9 cellular contexts compared by ENCODE assay signal in genomic region chr7:130667593-130668257, GRCh38. TPM values are rescaled to one million over a fixed set of nuclear protein-coding genes. Genes with fewer than 3 reads are reported as not detected.
DNase-seq lines count a peak whose midpoint lies in the region; ATAC-seq and TF ChIP-seq lines count a peak whose summit lies in the region.
"Had no signal": no experiment of that assay in that cellular context is flagged by ENCODE, and none has a peak within 500 bp of the region (broad histone marks: within the 10 kb centered on the region; RNA-seq: fewer than 3 reads in every experiment).

No MANE protein-coding gene starts in this region.

- TF ChIP-seq CTCF in GM12864 (IDR thresholded peaks at IDR 0.05; ENCODE audit: low read depth, low read length, missing control alignments) (no peak), vagina (IDR thresholded peaks at IDR 0.05) (no peak)

- H3K27me3 ChIP-seq in muscle layer of colon (ENCODE audit: control insufficient read depth in 1 of 2, insufficient read depth in 2 of 2, low read length in 2 of 2) (no peaks in the 10 kb centered on the region), vagina (no peaks in the 10 kb centered on the region)

- intact Hi-C loops in vagina (cut with DNase I) = no loop called here

- peak overlapping the region; percentile 63 for H3K9ac ChIP-seq in muscle layer of colon (ENCODE audit: low read length)

- H3K9me3 ChIP-seq in muscle layer of colon (ENCODE audit: low read length) (no peaks in the 10 kb centered on the region), vagina (no peaks in the 10 kb centered on the region)

- H3K36me3 ChIP-seq in muscle layer of colon (ENCODE audit: insufficient read depth, low read length) (no peaks in the 10 kb centered on the region), vagina (peaks cover 0 to 2% of the 10 kb centered on the region in 2 donors)

- H3K4me1 ChIP-seq in muscle layer of colon (ENCODE audit: insufficient read depth, low read length) (peaks cover 5% of the 10 kb centered on the region), vagina (peaks cover 12% of the 10 kb centered on the region)

- H3K27ac ChIP-seq in cingulate gyrus (ENCODE audit: low read depth, low read length) (peak overlapping the region; percentile 63), muscle layer of colon (ENCODE audit: low read depth, low read length) (peak overlapping the region; percentile 46), vagina (peak overlapping the region; percentile 83)

- no peak for ATAC-seq in GM21717 (IDR thresholded peaks at IDR 0.05; ENCODE audit: unreplicated experiment)

- no peak for TF ChIP-seq POLR2A in vagina (IDR thresholded peaks at IDR 0.05)

- peak overlapping the region; percentile 68 for H3K4me3 ChIP-seq in GM12864 (ENCODE audit: low read depth, low read length)
- peak overlapping the region; percentile 70 to 96 for H3K4me3 ChIP-seq in muscle layer of colon (ENCODE audit: low read depth in 1 of 2, low read length in 2 of 2)
- H3K4me3 ChIP-seq in vagina = peak overlapping the region; percentile 78 to 81

- DNase-seq in A172 (ENCODE audit: low spot score) = peak; percentile 1
- DNase-seq in GM12864 (ENCODE audit: low read depth) = no peak
- peak; percentile 47 to 64 for DNase-seq in NCI-H526 (lab: John Stamatoyannopoulos, UW)
- peak in 1 of 2 donors; percentile 86 for DNase-seq in vagina (ENCODE audit: extremely low spot score in 2 of 2)
- DNase-seq in NCI-H446 treated with DMSO at 0.1 percent for 48 hours (lab: John Stamatoyannopoulos, UW) = no peak

RNA-seq across cellular contexts. Expression of gene COPG2, which starts 0.8 kb away (rescaled TPM):
- 14.1 and 19.0 TPM in 2 replicates for total RNA-seq in A172 (2014; rRNA removed; shearing (Covaris generic))
- 15.7 TPM for total RNA-seq in vagina

RNA-seq across cellular contexts. Expression of gene TSGA13, which starts 18.6 kb away (rescaled TPM):
- total RNA-seq in A172 (2014; rRNA removed; shearing (Covaris generic)) = not detected in 2 replicates
- not detected for total RNA-seq in vagina
- total RNA-seq: lung microvascular endothelial cell had no signal

Comparison
In these comparisons a context has a peak if more than half of its experiments do, and no peak if none do; other contexts are left out.
1. DNase-seq: peak in A172 (single experiment) and NCI-H526 (2 of 2); none in GM12864 (single experiment) and NCI-H446 treated with DMSO at 0.1 percent for 48 hours (single experiment).
2. Peak in every context shown above with its lines, with median percentiles within 50 percentile points of each other: H3K4me3 ChIP-seq and H3K27ac ChIP-seq.